Comparison of ENCODE assay signal across 2 cellular contexts in genomic region chr1:22567994-22568393, GRCh38.
TF ChIP-seq lines count a peak whose summit lies in the region.

No MANE protein-coding gene starts in this region.

TF ChIP-seq in HepG2, 621 proteins besides CTCF, POLR2A, EP300 and RAD21:
- no peak for TF ChIP-seq ZNF580 (CRISPR knock-in tag; IDR thresholded peaks at IDR 0.05; ENCODE audit: borderline replicate concordance, low read depth)
- TF ChIP-seq IRF2 (CRISPR knock-in tag; IDR thresholded peaks at IDR 0.05), result no peak
- TF ChIP-seq ZNF629 (CRISPR knock-in tag; conservative IDR thresholded peaks at IDR 0.05), result peak; percentile 70
- TF ChIP-seq CHD2 (IDR thresholded peaks at IDR 0.05; ENCODE audit: low read depth, low read length), result no peak
- TF ChIP-seq SKI (IDR thresholded peaks at IDR 0.05; ENCODE audit: partially characterized antibody), result no peak
- TF ChIP-seq ZNF850 (CRISPR knock-in tag; conservative IDR thresholded peaks at IDR 0.05), result no peak
- TF ChIP-seq RBM39 (IDR thresholded peaks at IDR 0.05; ENCODE audit: low read depth, low read length, poor library complexity, severe bottlenecking), result no peak

TF ChIP-seq in K562, 482 proteins besides CTCF, POLR2A, EP300 and RAD21:
- TF ChIP-seq BCOR (IDR thresholded peaks at IDR 0.05) (peak; percentile 37; the same call in 1 of the 2 replicates), ZNF586 (CRISPR knock-in tag; conservative IDR thresholded peaks at IDR 0.05) (no peak), HDAC3 (IDR thresholded peaks at IDR 0.05; ENCODE audit: borderline replicate concordance, partially characterized antibody) (no peak), ATF6 (CRISPR knock-in tag; IDR thresholded peaks at IDR 0.05) (no peak), ATF3 (IDR thresholded peaks at IDR 0.05) (no peak), ATF3 (CRISPR knock-in tag; conservative IDR thresholded peaks at IDR 0.05) (no peak), RBM25 (IDR thresholded peaks at IDR 0.05; ENCODE audit: low read depth, low read length, severe bottlenecking) (peak; percentile 81), PHF21A (IDR thresholded peaks at IDR 0.05; ENCODE audit: borderline replicate concordance, low read depth) (no peak), ELF4 (CRISPR knock-in tag; IDR thresholded peaks at IDR 0.05) (no peak), NCOR1 (IDR thresholded peaks at IDR 0.05) (no peak), ZNF57 (CRISPR knock-in tag; IDR thresholded peaks at IDR 0.05) (no peak), LCOR (CRISPR knock-in tag; IDR thresholded peaks at IDR 0.05) (no peak), POLR2AphosphoS5 (IDR thresholded peaks at IDR 0.05; ENCODE audit: control insufficient read depth, insufficient read depth, low read depth, low read length) (no peak), ELF2 (CRISPR knock-in tag; IDR thresholded peaks at IDR 0.05) (no peak), SMAD1 (IDR thresholded peaks at IDR 0.05; ENCODE audit: low read depth, low read length, partially characterized antibody) (no peak), NCOA1 (IDR thresholded peaks at IDR 0.05; ENCODE audit: low read depth) (no peak), ZNF121 (CRISPR knock-in tag; conservative IDR thresholded peaks at IDR 0.05) (no peak), ETV1 (tag; conservative IDR thresholded peaks at IDR 0.05; ENCODE audit: low read depth) (no peak), NEUROD1 (IDR thresholded peaks at IDR 0.05; ENCODE audit: borderline replicate concordance, low read depth, low read length, partially characterized antibody) (no peak), TRIM28 (IDR thresholded peaks at IDR 0.05) (no peak), ADNP (tag; IDR thresholded peaks at IDR 0.05) (peak; percentile 71), GTF2A2 (tag; IDR thresholded peaks at IDR 0.05) (no peak), YBX1 (IDR thresholded peaks at IDR 0.05) (no peak), MTA3 (IDR thresholded peaks at IDR 0.05; ENCODE audit: borderline replicate concordance) (no peak), CHAMP1 (IDR thresholded peaks at IDR 0.05) (no peak), KDM1A (IDR thresholded peaks at IDR 0.05) (peak; percentile 47 to 59; a peak in 1 of 4 replicates), IRF9 (tag; IDR thresholded peaks at IDR 0.05) (no peak), STAT5B (CRISPR knock-in tag; IDR thresholded peaks at IDR 0.05) (no peak), CAMTA2 (CRISPR knock-in tag; conservative IDR thresholded peaks at IDR 0.05) (no peak), SMARCA5 (IDR thresholded peaks at IDR 0.05) (peak; percentile 31; the same call in 1 of the 2 replicates), SNRNP70 (optimal IDR thresholded peaks at IDR 0.05; ENCODE audit: low read depth, low read length) (no peak), ATF2 (CRISPR knock-in tag; IDR thresholded peaks at IDR 0.05) (no peak)
